Comparison of ENCODE assay signal across 2 cellular contexts in the genomic region with DNA sequence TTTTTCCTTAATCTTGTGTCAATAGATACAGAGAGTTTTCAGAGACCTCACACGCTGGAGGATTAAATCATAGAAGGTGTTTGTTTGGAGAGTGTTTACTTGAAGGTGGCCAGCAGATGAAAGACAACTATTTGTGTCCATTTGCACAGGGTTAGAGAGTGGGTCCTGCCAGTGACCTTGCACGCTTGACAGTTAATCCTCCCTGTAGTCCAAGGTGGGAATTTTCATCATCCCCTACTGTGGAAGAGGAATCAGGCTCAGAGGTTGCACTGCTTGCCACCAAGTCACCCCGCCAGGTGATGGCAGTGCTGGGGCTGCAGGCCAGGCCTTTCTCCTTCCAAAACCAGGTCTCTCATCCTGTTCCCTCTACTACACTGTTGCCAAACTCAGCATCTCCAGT.
TF ChIP-seq lines count a peak whose summit lies in the region.

No MANE protein-coding gene starts in this region.

TF ChIP-seq in HEK293, 187 proteins besides CTCF, POLR2A, EP300 and RAD21 (continued from another document):
- TF ChIP-seq, protein P1, sequence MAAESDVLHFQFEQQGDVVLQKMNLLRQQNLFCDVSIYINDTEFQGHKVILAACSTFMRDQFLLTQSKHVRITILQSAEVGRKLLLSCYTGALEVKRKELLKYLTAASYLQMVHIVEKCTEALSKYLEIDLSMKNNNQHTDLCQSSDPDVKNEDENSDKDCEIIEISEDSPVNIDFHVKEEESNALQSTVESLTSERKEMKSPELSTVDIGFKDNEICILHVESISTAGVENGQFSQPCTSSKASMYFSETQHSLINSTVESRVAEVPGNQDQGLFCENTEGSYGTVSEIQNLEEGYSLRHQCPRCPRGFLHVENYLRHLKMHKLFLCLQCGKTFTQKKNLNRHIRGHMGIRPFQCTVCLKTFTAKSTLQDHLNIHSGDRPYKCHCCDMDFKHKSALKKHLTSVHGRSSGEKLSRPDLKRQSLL (tag by site-specific recombination; IDR thresholded peaks at IDR 0.05): no peak
- TF ChIP-seq ZNF324 (tag by site-specific recombination; IDR thresholded peaks at IDR 0.05): no peak
- no peak for TF ChIP-seq ZNF133 (tag by site-specific recombination; IDR thresholded peaks at IDR 0.05)
- TF ChIP-seq KLF8 (tag by site-specific recombination; IDR thresholded peaks at IDR 0.05): no peak
- TF ChIP-seq ZNF654 (tag by site-specific recombination; IDR thresholded peaks at IDR 0.05; ENCODE audit: low read depth): no peak
- TF ChIP-seq ZNF174 (tag by site-specific recombination; IDR thresholded peaks at IDR 0.05): no peak
- no peak for TF ChIP-seq ZNF610 (tag by site-specific recombination; IDR thresholded peaks at IDR 0.05; ENCODE audit: borderline replicate concordance)
- no peak for TF ChIP-seq ZNF677 (tag by site-specific recombination; IDR thresholded peaks at IDR 0.05)

TF ChIP-seq in K562, 482 proteins besides CTCF, POLR2A, EP300 and RAD21:
- TF ChIP-seq, protein P2, sequence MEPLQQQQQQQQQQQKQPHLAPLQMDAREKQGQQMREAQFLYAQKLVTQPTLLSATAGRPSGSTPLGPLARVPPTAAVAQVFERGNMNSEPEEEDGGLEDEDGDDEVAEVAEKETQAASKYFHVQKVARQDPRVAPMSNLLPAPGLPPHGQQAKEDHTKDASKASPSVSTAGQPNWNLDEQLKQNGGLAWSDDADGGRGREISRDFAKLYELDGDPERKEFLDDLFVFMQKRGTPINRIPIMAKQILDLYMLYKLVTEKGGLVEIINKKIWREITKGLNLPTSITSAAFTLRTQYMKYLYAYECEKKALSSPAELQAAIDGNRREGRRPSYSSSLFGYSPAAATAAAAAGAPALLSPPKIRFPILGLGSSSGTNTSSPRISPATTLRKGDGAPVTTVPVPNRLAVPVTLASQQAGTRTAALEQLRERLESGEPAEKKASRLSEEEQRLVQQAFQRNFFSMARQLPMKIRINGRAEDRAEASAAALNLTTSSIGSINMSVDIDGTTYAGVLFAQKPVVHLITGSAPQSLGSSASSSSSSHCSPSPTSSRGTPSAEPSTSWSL (CRISPR knock-in tag; IDR thresholded peaks at IDR 0.05; ENCODE audit: borderline replicate concordance): no peak
- TF ChIP-seq FOXJ2 (tag; IDR thresholded peaks at IDR 0.05) (no peak), SMARCB1 (IDR thresholded peaks at IDR 0.05; ENCODE audit: insufficient read length, low read depth) (no peak), ZFP30 (CRISPR knock-in tag; IDR thresholded peaks at IDR 0.05; ENCODE audit: borderline replicate concordance) (no peak), ZNF551 (CRISPR knock-in tag; IDR thresholded peaks at IDR 0.05) (no peak), STAG1 (CRISPR knock-in tag; IDR thresholded peaks at IDR 0.05; ENCODE audit: borderline replicate concordance) (no peak), STAT5B (CRISPR knock-in tag; IDR thresholded peaks at IDR 0.05) (no peak), GATA2 (CRISPR knock-in tag; IDR thresholded peaks at IDR 0.05) (no peak), NCOA4 (IDR thresholded peaks at IDR 0.05; ENCODE audit: partially characterized antibody) (no peak)
- TF ChIP-seq, protein P3, sequence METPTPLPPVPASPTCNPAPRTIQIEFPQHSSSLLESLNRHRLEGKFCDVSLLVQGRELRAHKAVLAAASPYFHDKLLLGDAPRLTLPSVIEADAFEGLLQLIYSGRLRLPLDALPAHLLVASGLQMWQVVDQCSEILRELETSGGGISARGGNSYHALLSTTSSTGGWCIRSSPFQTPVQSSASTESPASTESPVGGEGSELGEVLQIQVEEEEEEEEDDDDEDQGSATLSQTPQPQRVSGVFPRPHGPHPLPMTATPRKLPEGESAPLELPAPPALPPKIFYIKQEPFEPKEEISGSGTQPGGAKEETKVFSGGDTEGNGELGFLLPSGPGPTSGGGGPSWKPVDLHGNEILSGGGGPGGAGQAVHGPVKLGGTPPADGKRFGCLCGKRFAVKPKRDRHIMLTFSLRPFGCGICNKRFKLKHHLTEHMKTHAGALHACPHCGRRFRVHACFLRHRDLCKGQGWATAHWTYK (CRISPR knock-in tag; IDR thresholded peaks at IDR 0.05): no peak
- TF ChIP-seq, protein P4, sequence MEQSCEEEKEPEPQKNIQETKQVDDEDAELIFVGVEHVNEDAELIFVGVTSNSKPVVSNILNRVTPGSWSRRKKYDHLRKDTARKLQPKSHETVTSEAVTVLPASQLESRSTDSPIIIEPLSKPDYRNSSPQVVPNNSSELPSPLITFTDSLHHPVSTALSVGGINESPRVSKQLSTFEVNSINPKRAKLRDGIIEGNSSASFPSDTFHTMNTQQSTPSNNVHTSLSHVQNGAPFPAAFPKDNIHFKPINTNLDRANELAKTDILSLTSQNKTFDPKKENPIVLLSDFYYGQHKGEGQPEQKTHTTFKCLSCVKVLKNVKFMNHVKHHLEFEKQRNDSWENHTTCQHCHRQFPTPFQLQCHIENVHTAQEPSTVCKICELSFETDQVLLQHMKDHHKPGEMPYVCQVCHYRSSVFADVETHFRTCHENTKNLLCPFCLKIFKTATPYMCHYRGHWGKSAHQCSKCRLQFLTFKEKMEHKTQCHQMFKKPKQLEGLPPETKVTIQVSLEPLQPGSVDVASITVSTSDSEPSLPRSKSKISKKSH (CRISPR knock-in tag; IDR thresholded peaks at IDR 0.05): no peak
- TF ChIP-seq, protein P5, sequence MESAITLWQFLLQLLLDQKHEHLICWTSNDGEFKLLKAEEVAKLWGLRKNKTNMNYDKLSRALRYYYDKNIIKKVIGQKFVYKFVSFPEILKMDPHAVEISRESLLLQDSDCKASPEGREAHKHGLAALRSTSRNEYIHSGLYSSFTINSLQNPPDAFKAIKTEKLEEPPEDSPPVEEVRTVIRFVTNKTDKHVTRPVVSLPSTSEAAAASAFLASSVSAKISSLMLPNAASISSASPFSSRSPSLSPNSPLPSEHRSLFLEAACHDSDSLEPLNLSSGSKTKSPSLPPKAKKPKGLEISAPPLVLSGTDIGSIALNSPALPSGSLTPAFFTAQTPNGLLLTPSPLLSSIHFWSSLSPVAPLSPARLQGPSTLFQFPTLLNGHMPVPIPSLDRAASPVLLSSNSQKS (CRISPR knock-in tag; IDR thresholded peaks at IDR 0.05): no peak
